ENCODE assay signal across 2 cellular contexts in genomic region chr11:5443835-5444393, GRCh38.
TF ChIP-seq lines count a peak whose summit lies in the region.

No MANE protein-coding gene starts in this region.

TF ChIP-seq in HepG2, 621 proteins besides CTCF, POLR2A, EP300 and RAD21:
- TF ChIP-seq MAFK (conservative IDR thresholded peaks at IDR 0.05 in 1 of 2, IDR thresholded peaks at IDR 0.05 in 1 of 2; ENCODE audit: low read length in 2 of 2) (peak; percentile 29 to 71; a peak in 3 of 4 replicates), SSRP1 (CRISPR knock-in tag; IDR thresholded peaks at IDR 0.05) (no peak), ZNF609 (CRISPR knock-in tag; IDR thresholded peaks at IDR 0.05; ENCODE audit: borderline replicate concordance) (no peak), HMG20B (CRISPR knock-in tag; conservative IDR thresholded peaks at IDR 0.05) (no peak), MAFF (IDR thresholded peaks at IDR 0.05; ENCODE audit: low read depth, low read length) (peak; percentile 49), NR1H2 (CRISPR knock-in tag; IDR thresholded peaks at IDR 0.05; ENCODE audit: borderline replicate concordance, low read depth) (no peak), TEAD3 (CRISPR knock-in tag; optimal IDR thresholded peaks at IDR 0.05; ENCODE audit: borderline replicate concordance) (no peak), ZNF556 (CRISPR knock-in tag; IDR thresholded peaks at IDR 0.05; ENCODE audit: borderline replicate concordance) (no peak)
TF ChIP-seq in HepG2: peak in this region for 2.

TF ChIP-seq in IMR-90, 13 proteins besides CTCF, POLR2A, EP300 and RAD21:
- TF ChIP-seq CEBPB (IDR thresholded peaks at IDR 0.05; ENCODE audit: low read depth, low read length) (no peak), ELK1 (IDR thresholded peaks at IDR 0.05; ENCODE audit: borderline replicate concordance, low read depth, low read length) (no peak), MAFK (IDR thresholded peaks at IDR 0.05; ENCODE audit: low read depth, low read length) (peak; percentile 59; the same call in 1 of the 2 replicates), RCOR1 (IDR thresholded peaks at IDR 0.05; ENCODE audit: insufficient replicate concordance, low read length) (no peak)
